Comparison of ENCODE assay signal across 1 cellular context in genomic region chr14:45134051-45134958, GRCh38.
TF ChIP-seq lines count a peak whose summit lies in the region.

TSS of gene FKBP3 (minus strand) at chr14:45134481. CDS start at chr14:45134456, 25 bp downstream.

TF ChIP-seq in K562, 482 proteins besides CTCF, POLR2A, EP300 and RAD21 (continued from another document and continues in another):
- TF ChIP-seq, protein P1, sequence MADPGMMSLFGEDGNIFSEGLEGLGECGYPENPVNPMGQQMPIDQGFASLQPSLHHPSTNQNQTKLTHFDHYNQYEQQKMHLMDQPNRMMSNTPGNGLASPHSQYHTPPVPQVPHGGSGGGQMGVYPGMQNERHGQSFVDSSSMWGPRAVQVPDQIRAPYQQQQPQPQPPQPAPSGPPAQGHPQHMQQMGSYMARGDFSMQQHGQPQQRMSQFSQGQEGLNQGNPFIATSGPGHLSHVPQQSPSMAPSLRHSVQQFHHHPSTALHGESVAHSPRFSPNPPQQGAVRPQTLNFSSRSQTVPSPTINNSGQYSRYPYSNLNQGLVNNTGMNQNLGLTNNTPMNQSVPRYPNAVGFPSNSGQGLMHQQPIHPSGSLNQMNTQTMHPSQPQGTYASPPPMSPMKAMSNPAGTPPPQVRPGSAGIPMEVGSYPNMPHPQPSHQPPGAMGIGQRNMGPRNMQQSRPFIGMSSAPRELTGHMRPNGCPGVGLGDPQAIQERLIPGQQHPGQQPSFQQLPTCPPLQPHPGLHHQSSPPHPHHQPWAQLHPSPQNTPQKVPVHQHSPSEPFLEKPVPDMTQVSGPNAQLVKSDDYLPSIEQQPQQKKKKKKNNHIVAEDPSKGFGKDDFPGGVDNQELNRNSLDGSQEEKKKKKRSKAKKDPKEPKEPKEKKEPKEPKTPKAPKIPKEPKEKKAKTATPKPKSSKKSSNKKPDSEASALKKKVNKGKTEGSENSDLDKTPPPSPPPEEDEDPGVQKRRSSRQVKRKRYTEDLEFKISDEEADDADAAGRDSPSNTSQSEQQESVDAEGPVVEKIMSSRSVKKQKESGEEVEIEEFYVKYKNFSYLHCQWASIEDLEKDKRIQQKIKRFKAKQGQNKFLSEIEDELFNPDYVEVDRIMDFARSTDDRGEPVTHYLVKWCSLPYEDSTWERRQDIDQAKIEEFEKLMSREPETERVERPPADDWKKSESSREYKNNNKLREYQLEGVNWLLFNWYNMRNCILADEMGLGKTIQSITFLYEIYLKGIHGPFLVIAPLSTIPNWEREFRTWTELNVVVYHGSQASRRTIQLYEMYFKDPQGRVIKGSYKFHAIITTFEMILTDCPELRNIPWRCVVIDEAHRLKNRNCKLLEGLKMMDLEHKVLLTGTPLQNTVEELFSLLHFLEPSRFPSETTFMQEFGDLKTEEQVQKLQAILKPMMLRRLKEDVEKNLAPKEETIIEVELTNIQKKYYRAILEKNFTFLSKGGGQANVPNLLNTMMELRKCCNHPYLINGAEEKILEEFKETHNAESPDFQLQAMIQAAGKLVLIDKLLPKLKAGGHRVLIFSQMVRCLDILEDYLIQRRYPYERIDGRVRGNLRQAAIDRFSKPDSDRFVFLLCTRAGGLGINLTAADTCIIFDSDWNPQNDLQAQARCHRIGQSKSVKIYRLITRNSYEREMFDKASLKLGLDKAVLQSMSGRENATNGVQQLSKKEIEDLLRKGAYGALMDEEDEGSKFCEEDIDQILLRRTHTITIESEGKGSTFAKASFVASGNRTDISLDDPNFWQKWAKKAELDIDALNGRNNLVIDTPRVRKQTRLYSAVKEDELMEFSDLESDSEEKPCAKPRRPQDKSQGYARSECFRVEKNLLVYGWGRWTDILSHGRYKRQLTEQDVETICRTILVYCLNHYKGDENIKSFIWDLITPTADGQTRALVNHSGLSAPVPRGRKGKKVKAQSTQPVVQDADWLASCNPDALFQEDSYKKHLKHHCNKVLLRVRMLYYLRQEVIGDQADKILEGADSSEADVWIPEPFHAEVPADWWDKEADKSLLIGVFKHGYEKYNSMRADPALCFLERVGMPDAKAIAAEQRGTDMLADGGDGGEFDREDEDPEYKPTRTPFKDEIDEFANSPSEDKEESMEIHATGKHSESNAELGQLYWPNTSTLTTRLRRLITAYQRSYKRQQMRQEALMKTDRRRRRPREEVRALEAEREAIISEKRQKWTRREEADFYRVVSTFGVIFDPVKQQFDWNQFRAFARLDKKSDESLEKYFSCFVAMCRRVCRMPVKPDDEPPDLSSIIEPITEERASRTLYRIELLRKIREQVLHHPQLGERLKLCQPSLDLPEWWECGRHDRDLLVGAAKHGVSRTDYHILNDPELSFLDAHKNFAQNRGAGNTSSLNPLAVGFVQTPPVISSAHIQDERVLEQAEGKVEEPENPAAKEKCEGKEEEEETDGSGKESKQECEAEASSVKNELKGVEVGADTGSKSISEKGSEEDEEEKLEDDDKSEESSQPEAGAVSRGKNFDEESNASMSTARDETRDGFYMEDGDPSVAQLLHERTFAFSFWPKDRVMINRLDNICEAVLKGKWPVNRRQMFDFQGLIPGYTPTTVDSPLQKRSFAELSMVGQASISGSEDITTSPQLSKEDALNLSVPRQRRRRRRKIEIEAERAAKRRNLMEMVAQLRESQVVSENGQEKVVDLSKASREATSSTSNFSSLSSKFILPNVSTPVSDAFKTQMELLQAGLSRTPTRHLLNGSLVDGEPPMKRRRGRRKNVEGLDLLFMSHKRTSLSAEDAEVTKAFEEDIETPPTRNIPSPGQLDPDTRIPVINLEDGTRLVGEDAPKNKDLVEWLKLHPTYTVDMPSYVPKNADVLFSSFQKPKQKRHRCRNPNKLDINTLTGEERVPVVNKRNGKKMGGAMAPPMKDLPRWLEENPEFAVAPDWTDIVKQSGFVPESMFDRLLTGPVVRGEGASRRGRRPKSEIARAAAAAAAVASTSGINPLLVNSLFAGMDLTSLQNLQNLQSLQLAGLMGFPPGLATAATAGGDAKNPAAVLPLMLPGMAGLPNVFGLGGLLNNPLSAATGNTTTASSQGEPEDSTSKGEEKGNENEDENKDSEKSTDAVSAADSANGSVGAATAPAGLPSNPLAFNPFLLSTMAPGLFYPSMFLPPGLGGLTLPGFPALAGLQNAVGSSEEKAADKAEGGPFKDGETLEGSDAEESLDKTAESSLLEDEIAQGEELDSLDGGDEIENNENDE (IDR thresholded peaks at IDR 0.05; ENCODE audit: low read depth, low read length) = no peak
- no peak for TF ChIP-seq CCAR2 (IDR thresholded peaks at IDR 0.05; ENCODE audit: low read depth, low read length)
- no peak for TF ChIP-seq CGGBP1 (CRISPR knock-in tag; IDR thresholded peaks at IDR 0.05)
- TF ChIP-seq ZSCAN29 (IDR thresholded peaks at IDR 0.05) = peak; percentile 70; the same call in 1 of the 2 replicates
- no peak for TF ChIP-seq MECOM (CRISPR knock-in tag; IDR thresholded peaks at IDR 0.05)
- no peak for TF ChIP-seq FOXP1 (CRISPR knock-in tag; IDR thresholded peaks at IDR 0.05)
- no peak for TF ChIP-seq BCL6 (CRISPR knock-in tag; IDR thresholded peaks at IDR 0.05)
- TF ChIP-seq ZNF134 (CRISPR knock-in tag; conservative IDR thresholded peaks at IDR 0.05) = no peak
- TF ChIP-seq KLF10 (CRISPR knock-in tag; IDR thresholded peaks at IDR 0.05) = no peak
- no peak for TF ChIP-seq ZNF224 (CRISPR knock-in tag; IDR thresholded peaks at IDR 0.05)
- TF ChIP-seq CBX1 (IDR thresholded peaks at IDR 0.05; ENCODE audit: low read depth) = no peak
- TF ChIP-seq ZNF778 (CRISPR knock-in tag; IDR thresholded peaks at IDR 0.05) = no peak
- TF ChIP-seq ZSCAN32 (CRISPR knock-in tag; IDR thresholded peaks at IDR 0.05) = no peak
- TF ChIP-seq, protein P2, sequence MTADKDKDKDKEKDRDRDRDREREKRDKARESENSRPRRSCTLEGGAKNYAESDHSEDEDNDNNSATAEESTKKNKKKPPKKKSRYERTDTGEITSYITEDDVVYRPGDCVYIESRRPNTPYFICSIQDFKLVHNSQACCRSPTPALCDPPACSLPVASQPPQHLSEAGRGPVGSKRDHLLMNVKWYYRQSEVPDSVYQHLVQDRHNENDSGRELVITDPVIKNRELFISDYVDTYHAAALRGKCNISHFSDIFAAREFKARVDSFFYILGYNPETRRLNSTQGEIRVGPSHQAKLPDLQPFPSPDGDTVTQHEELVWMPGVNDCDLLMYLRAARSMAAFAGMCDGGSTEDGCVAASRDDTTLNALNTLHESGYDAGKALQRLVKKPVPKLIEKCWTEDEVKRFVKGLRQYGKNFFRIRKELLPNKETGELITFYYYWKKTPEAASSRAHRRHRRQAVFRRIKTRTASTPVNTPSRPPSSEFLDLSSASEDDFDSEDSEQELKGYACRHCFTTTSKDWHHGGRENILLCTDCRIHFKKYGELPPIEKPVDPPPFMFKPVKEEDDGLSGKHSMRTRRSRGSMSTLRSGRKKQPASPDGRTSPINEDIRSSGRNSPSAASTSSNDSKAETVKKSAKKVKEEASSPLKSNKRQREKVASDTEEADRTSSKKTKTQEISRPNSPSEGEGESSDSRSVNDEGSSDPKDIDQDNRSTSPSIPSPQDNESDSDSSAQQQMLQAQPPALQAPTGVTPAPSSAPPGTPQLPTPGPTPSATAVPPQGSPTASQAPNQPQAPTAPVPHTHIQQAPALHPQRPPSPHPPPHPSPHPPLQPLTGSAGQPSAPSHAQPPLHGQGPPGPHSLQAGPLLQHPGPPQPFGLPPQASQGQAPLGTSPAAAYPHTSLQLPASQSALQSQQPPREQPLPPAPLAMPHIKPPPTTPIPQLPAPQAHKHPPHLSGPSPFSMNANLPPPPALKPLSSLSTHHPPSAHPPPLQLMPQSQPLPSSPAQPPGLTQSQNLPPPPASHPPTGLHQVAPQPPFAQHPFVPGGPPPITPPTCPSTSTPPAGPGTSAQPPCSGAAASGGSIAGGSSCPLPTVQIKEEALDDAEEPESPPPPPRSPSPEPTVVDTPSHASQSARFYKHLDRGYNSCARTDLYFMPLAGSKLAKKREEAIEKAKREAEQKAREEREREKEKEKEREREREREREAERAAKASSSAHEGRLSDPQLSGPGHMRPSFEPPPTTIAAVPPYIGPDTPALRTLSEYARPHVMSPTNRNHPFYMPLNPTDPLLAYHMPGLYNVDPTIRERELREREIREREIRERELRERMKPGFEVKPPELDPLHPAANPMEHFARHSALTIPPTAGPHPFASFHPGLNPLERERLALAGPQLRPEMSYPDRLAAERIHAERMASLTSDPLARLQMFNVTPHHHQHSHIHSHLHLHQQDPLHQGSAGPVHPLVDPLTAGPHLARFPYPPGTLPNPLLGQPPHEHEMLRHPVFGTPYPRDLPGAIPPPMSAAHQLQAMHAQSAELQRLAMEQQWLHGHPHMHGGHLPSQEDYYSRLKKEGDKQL (CRISPR knock-in tag; IDR thresholded peaks at IDR 0.05; ENCODE audit: borderline replicate concordance) = no peak
- TF ChIP-seq HOXB6 (CRISPR knock-in tag; IDR thresholded peaks at IDR 0.05; ENCODE audit: borderline replicate concordance) = no peak
- TF ChIP-seq ZNF24 (IDR thresholded peaks at IDR 0.05) = no peak
- TF ChIP-seq, protein P3, sequence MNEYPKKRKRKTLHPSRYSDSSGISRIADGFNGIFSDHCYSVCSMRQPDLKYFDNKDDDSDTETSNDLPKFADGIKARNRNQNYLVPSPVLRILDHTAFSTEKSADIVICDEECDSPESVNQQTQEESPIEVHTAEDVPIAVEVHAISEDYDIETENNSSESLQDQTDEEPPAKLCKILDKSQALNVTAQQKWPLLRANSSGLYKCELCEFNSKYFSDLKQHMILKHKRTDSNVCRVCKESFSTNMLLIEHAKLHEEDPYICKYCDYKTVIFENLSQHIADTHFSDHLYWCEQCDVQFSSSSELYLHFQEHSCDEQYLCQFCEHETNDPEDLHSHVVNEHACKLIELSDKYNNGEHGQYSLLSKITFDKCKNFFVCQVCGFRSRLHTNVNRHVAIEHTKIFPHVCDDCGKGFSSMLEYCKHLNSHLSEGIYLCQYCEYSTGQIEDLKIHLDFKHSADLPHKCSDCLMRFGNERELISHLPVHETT (CRISPR knock-in tag; conservative IDR thresholded peaks at IDR 0.05 in 1 of 2, IDR thresholded peaks at IDR 0.05 in 1 of 2) = no peak
- TF ChIP-seq ZNF699 (CRISPR knock-in tag; IDR thresholded peaks at IDR 0.05; ENCODE audit: insufficient replicate concordance) = no peak
- TF ChIP-seq CBFB (CRISPR knock-in tag; IDR thresholded peaks at IDR 0.05) = no peak
- TF ChIP-seq ERF (CRISPR knock-in tag; IDR thresholded peaks at IDR 0.05) = 0 out of 2 replicates have a peak, but pooled peaks have one; percentile 10
- no peak for TF ChIP-seq ZKSCAN8 (CRISPR knock-in tag; IDR thresholded peaks at IDR 0.05)
- no peak for TF ChIP-seq ATF6 (CRISPR knock-in tag; IDR thresholded peaks at IDR 0.05)
- TF ChIP-seq GTF2E2 (tag; IDR thresholded peaks at IDR 0.05) = no peak
- TF ChIP-seq RBM14 (IDR thresholded peaks at IDR 0.05; ENCODE audit: borderline replicate concordance, insufficient read depth, low read depth, low read length) = no peak
- no peak for TF ChIP-seq ZNF444 (CRISPR knock-in tag; IDR thresholded peaks at IDR 0.05)
- TF ChIP-seq, protein P4, sequence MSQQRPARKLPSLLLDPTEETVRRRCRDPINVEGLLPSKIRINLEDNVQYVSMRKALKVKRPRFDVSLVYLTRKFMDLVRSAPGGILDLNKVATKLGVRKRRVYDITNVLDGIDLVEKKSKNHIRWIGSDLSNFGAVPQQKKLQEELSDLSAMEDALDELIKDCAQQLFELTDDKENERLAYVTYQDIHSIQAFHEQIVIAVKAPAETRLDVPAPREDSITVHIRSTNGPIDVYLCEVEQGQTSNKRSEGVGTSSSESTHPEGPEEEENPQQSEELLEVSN (IDR thresholded peaks at IDR 0.05; ENCODE audit: borderline replicate concordance in 1 of 2, extremely low read depth in 1 of 2, insufficient read depth in 1 of 2, insufficient read length in 1 of 2, low read depth in 1 of 2, low read length in 1 of 2, poor library complexity in 1 of 2, severe bottlenecking in 1 of 2) = peak; percentile 17 to 41
- TF ChIP-seq SREBF1 (IDR thresholded peaks at IDR 0.05; ENCODE audit: borderline replicate concordance, low read depth, low read length) = no peak; the same call in 1 of the 2 replicates
- no peak for TF ChIP-seq HDAC8 (tag; IDR thresholded peaks at IDR 0.05)
- TF ChIP-seq MCM3 (IDR thresholded peaks at IDR 0.05) = no peak
- TF ChIP-seq, protein P5, sequence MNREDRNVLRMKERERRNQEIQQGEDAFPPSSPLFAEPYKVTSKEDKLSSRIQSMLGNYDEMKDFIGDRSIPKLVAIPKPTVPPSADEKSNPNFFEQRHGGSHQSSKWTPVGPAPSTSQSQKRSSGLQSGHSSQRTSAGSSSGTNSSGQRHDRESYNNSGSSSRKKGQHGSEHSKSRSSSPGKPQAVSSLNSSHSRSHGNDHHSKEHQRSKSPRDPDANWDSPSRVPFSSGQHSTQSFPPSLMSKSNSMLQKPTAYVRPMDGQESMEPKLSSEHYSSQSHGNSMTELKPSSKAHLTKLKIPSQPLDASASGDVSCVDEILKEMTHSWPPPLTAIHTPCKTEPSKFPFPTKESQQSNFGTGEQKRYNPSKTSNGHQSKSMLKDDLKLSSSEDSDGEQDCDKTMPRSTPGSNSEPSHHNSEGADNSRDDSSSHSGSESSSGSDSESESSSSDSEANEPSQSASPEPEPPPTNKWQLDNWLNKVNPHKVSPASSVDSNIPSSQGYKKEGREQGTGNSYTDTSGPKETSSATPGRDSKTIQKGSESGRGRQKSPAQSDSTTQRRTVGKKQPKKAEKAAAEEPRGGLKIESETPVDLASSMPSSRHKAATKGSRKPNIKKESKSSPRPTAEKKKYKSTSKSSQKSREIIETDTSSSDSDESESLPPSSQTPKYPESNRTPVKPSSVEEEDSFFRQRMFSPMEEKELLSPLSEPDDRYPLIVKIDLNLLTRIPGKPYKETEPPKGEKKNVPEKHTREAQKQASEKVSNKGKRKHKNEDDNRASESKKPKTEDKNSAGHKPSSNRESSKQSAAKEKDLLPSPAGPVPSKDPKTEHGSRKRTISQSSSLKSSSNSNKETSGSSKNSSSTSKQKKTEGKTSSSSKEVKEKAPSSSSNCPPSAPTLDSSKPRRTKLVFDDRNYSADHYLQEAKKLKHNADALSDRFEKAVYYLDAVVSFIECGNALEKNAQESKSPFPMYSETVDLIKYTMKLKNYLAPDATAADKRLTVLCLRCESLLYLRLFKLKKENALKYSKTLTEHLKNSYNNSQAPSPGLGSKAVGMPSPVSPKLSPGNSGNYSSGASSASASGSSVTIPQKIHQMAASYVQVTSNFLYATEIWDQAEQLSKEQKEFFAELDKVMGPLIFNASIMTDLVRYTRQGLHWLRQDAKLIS (CRISPR knock-in tag; IDR thresholded peaks at IDR 0.05) = no peak
- no peak for TF ChIP-seq NCOR1 (IDR thresholded peaks at IDR 0.05)
- TF ChIP-seq KDM1A (IDR thresholded peaks at IDR 0.05) = 0 out of 4 replicates have a peak, but pooled peaks of 1 of the 2 experiments have one; percentile 8
- TF ChIP-seq TBP (optimal IDR thresholded peaks at IDR 0.05; ENCODE audit: low read depth, low read length) = peak; percentile 81
- TF ChIP-seq POLR2B (IDR thresholded peaks at IDR 0.05; ENCODE audit: low read depth, partially characterized antibody) = peak; percentile 74
- peak in 1 of 2 experiments; percentile 57; a peak in 1 of 4 replicates for TF ChIP-seq SRF (CRISPR knock-in tag; IDR thresholded peaks at IDR 0.05)
